ENCODE assay signal across 9 cellular contexts in genomic region chr4:123555500-123556273, GRCh38.
DNase-seq lines count a peak whose midpoint lies in the region; ATAC-seq lines count a peak whose summit lies in the region.
"Had no signal": no experiment of that assay in that cellular context is flagged by ENCODE, and none has a peak within 500 bp of the region (broad histone marks: within the 10 kb centered on the region; RNA-seq: fewer than 3 reads in every experiment).

No MANE protein-coding gene starts in this region.

- peaks cover 0 to 6% (median 0%) of the 10 kb centered on the region in 3 donors for H3K36me3 Mint-ChIP-seq in immature natural killer cell

- ATAC-seq in GM19467 (IDR thresholded peaks at IDR 0.05; ENCODE audit: unreplicated experiment): no peak
- no peak for ATAC-seq in GM19035 (IDR thresholded peaks at IDR 0.05; ENCODE audit: unreplicated experiment)

- no peak overlapping the region for H3K27ac ChIP-seq in substantia nigra (ENCODE audit: low read depth, low read length, poor library complexity, severe bottlenecking)
- H3K27ac ChIP-seq: BLaER1 had no signal

- H3K27ac Mint-ChIP-seq in immature natural killer cell: no peak overlapping the region

- peak in 2 of 3 experiments; percentile 3 to 14 for DNase-seq in NCI-H1417 (lab: John Stamatoyannopoulos, UW)
- no peak for DNase-seq in NCI-H1417 treated with DMSO at 0.1 percent for 48 hours (lab: John Stamatoyannopoulos, UW)
- peak; percentile 11 to 74 for DNase-seq in T47D (ENCODE audit: low read depth in 1 of 2, low spot score in 1 of 2)
- peak; percentile 82 for DNase-seq in kidney tubule cell (ENCODE audit: low spot score)
- DNase-seq in substantia nigra (lab: John Stamatoyannopoulos, UW): peak in 31 of 49 donors; percentile 2 to 72 (median 17)
- no peak for DNase-seq in immature natural killer cell

- peaks cover 10 to 19% of the 10 kb centered on the region in 2 donors for H3K4me1 Mint-ChIP-seq in immature natural killer cell

- in situ Hi-C loops in T47D (cut with HindIII; ENCODE audit: low pct_unique_long_range_greater_than_20kb, low sequenced_read_pairs): no loop called here

- H3K4me3 Mint-ChIP-seq in immature natural killer cell: no peak overlapping the region

- peaks cover 0 to 2% (median 0%) of the 10 kb centered on the region in 6 donors for H3K9me3 Mint-ChIP-seq in immature natural killer cell

- H3K27me3 Mint-ChIP-seq in immature natural killer cell (ENCODE audit: low read depth in 3 of 3): peaks cover 0 to 2% (median 0%) of the 10 kb centered on the region in 3 donors

Comparison
In these comparisons a context has a peak if more than half of its experiments do, and no peak if none do; other contexts are left out.
1. DNase-seq: peak in NCI-H1417 (2 of 3), T47D (2 of 2), kidney tubule cell (single experiment) and substantia nigra (31 of 49); none in NCI-H1417 treated with DMSO at 0.1 percent for 48 hours (single experiment) and immature natural killer cell (0 of 3).